ENCODE assay signal across 1 cellular context in the genomic region with DNA sequence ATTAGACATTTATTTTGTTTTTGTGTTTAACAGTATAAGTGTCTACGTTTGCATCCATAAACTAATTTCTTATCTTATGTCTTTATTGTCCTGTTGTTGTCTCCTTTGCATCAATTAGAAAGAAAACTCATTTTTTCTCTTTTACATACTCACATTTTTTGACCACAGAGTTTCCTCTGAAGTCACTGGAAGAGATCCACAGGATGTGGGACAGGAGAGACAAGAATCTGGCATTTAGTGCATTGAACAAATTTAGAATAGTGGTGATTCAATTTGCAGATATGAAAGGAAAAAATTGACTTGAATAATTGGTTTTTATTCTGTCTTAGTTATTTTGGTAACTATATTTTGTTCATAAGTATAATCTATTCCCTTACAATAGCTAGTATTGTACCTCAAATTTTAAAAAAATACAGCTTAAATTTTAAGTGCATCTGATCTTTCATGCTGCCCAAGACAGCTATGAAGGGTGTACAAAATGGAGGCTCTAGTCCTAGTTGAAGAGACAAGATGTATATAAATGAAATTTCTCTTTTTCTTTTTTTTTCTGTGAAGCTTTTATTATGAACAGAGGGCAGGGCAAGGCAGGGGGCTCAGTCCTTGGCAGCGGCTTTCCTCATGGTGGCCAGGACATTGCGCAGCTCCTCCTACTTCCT.
TF ChIP-seq lines count a peak whose summit lies in the region.

No MANE protein-coding gene starts in this region.

TF ChIP-seq in GM23338, 12 proteins besides CTCF, POLR2A, EP300 and RAD21 (continued from another document):
- TF ChIP-seq, protein P1, sequence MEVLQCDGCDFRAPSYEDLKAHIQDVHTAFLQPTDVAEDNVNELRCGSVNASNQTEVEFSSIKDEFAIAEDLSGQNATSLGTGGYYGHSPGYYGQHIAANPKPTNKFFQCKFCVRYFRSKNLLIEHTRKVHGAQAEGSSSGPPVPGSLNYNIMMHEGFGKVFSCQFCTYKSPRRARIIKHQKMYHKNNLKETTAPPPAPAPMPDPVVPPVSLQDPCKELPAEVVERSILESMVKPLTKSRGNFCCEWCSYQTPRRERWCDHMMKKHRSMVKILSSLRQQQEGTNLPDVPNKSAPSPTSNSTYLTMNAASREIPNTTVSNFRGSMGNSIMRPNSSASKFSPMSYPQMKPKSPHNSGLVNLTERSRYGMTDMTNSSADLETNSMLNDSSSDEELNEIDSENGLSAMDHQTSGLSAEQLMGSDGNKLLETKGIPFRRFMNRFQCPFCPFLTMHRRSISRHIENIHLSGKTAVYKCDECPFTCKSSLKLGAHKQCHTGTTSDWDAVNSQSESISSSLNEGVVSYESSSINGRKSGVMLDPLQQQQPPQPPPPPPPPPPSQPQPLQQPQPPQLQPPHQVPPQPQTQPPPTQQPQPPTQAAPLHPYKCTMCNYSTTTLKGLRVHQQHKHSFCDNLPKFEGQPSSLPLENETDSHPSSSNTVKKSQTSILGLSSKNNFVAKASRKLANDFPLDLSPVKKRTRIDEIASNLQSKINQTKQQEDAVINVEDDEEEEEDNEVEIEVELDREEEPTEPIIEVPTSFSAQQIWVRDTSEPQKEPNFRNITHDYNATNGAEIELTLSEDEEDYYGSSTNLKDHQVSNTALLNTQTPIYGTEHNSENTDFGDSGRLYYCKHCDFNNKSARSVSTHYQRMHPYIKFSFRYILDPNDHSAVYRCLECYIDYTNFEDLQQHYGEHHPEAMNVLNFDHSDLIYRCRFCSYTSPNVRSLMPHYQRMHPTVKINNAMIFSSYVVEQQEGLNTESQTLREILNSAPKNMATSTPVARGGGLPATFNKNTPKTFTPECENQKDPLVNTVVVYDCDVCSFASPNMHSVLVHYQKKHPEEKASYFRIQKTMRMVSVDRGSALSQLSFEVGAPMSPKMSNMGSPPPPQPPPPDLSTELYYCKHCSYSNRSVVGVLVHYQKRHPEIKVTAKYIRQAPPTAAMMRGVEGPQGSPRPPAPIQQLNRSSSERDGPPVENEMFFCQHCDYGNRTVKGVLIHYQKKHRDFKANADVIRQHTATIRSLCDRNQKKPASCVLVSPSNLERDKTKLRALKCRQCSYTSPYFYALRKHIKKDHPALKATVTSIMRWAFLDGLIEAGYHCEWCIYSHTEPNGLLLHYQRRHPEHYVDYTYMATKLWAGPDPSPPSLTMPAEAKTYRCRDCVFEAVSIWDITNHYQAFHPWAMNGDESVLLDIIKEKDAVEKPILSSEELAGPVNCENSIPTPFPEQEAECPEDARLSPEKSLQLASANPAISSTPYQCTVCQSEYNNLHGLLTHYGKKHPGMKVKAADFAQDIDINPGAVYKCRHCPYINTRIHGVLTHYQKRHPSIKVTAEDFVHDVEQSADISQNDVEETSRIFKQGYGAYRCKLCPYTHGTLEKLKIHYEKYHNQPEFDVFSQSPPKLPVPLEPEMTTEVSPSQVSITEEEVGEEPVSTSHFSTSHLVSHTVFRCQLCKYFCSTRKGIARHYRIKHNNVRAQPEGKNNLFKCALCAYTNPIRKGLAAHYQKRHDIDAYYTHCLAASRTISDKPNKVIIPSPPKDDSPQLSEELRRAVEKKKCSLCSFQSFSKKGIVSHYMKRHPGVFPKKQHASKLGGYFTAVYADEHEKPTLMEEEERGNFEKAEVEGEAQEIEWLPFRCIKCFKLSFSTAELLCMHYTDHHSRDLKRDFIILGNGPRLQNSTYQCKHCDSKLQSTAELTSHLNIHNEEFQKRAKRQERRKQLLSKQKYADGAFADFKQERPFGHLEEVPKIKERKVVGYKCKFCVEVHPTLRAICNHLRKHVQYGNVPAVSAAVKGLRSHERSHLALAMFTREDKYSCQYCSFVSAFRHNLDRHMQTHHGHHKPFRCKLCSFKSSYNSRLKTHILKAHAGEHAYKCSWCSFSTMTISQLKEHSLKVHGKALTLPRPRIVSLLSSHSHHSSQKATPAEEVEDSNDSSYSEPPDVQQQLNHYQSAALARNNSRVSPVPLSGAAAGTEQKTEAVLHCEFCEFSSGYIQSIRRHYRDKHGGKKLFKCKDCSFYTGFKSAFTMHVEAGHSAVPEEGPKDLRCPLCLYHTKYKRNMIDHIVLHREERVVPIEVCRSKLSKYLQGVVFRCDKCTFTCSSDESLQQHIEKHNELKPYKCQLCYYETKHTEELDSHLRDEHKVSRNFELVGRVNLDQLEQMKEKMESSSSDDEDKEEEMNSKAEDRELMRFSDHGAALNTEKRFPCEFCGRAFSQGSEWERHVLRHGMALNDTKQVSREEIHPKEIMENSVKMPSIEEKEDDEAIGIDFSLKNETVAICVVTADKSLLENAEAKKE (CRISPR knock-in tag; IDR thresholded peaks at IDR 0.05) = no peak
- TF ChIP-seq, protein P2, sequence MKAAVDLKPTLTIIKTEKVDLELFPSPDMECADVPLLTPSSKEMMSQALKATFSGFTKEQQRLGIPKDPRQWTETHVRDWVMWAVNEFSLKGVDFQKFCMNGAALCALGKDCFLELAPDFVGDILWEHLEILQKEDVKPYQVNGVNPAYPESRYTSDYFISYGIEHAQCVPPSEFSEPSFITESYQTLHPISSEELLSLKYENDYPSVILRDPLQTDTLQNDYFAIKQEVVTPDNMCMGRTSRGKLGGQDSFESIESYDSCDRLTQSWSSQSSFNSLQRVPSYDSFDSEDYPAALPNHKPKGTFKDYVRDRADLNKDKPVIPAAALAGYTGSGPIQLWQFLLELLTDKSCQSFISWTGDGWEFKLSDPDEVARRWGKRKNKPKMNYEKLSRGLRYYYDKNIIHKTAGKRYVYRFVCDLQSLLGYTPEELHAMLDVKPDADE (IDR thresholded peaks at IDR 0.05) = no peak
- no peak for TF ChIP-seq EZH2 (IDR thresholded peaks at IDR 0.05; ENCODE audit: low read depth, unreplicated experiment)
